ENCODE assay signal across 9 cellular contexts in genomic region chr1:63557365-63557987, GRCh38. TPM values are rescaled to one million over a fixed set of nuclear protein-coding genes. Genes with fewer than 3 reads are reported as not detected.
DNase-seq lines count a peak whose midpoint lies in the region; ATAC-seq and TF ChIP-seq lines count a peak whose summit lies in the region.
"Had no signal": no experiment of that assay in that cellular context is flagged by ENCODE, and none has a peak within 500 bp of the region (broad histone marks: within the 10 kb centered on the region; RNA-seq: fewer than 3 reads in every experiment).

No MANE protein-coding gene starts in this region.

- peaks cover 0 to 1% of the 10 kb centered on the region in 2 donors for H3K36me3 Mint-ChIP-seq in activated T-cell treated with anti-CD3 and anti-CD28 coated beads, Interleukin-2, amount 50 U/mL, for 72 hours (ENCODE audit: insufficient read depth in 2 of 2)
- peaks cover 19% of the 10 kb centered on the region for H3K36me3 Mint-ChIP-seq in activated T-cell treated with anti-CD3 and anti-CD28 coated beads, Interleukin-2, amount 50 U/mL, for 24 hours (ENCODE audit: low read depth)
- H3K36me3 Mint-ChIP-seq in activated naive CD8-positive, alpha-beta T cell treated with anti-CD3 and anti-CD28 coated beads, Interleukin-2, amount 50 U/mL, for 24 hours (ENCODE audit: low read depth): peaks cover 10% of the 10 kb centered on the region

- no peak overlapping the region for H3K27ac Mint-ChIP-seq in activated T-cell treated with anti-CD3 and anti-CD28 coated beads, Interleukin-2, amount 50 U/mL, for 72 hours
- no peak overlapping the region for H3K27ac Mint-ChIP-seq in activated T-cell treated with anti-CD3 and anti-CD28 coated beads, Interleukin-2, amount 50 U/mL, for 24 hours
- no peak overlapping the region for H3K27ac Mint-ChIP-seq in activated naive CD8-positive, alpha-beta T cell treated with anti-CD3 and anti-CD28 coated beads, Interleukin-2, amount 50 U/mL, for 24 hours
- H3K27ac Mint-ChIP-seq: activated naive CD4-positive, alpha-beta T cell treated with anti-CD3 and anti-CD28 coated beads, Interleukin-2, amount 50 U/mL, for 24 hours had no signal

- no peak overlapping the region for H3K4me3 Mint-ChIP-seq in activated T-cell treated with anti-CD3 and anti-CD28 coated beads, Interleukin-2, amount 50 U/mL, for 72 hours
- no peak overlapping the region for H3K4me3 Mint-ChIP-seq in activated T-cell treated with anti-CD3 and anti-CD28 coated beads, Interleukin-2, amount 50 U/mL, for 24 hours
- H3K4me3 Mint-ChIP-seq in activated naive CD8-positive, alpha-beta T cell treated with anti-CD3 and anti-CD28 coated beads, Interleukin-2, amount 50 U/mL, for 24 hours: no peak overlapping the region
- H3K4me3 Mint-ChIP-seq: activated naive CD4-positive, alpha-beta T cell treated with anti-CD3 and anti-CD28 coated beads, Interleukin-2, amount 50 U/mL, for 24 hours had no signal

- no peaks in the 10 kb centered on the region for H3K9me3 Mint-ChIP-seq in activated T-cell treated with anti-CD3 and anti-CD28 coated beads, Interleukin-2, amount 50 U/mL, for 72 hours
- H3K9me3 Mint-ChIP-seq in activated T-cell treated with anti-CD3 and anti-CD28 coated beads, Interleukin-2, amount 50 U/mL, for 24 hours: no peaks in the 10 kb centered on the region
- no peaks in the 10 kb centered on the region for H3K9me3 Mint-ChIP-seq in activated naive CD8-positive, alpha-beta T cell treated with anti-CD3 and anti-CD28 coated beads, Interleukin-2, amount 50 U/mL, for 24 hours
- H3K9me3 Mint-ChIP-seq: activated naive CD4-positive, alpha-beta T cell treated with anti-CD3 and anti-CD28 coated beads, Interleukin-2, amount 50 U/mL, for 24 hours had no signal

- H3K4me3 ChIP-seq in MG63 (no peak overlapping the region), liver (ENCODE audit: low read depth in 1 of 3, low read length in 3 of 3) (no peak overlapping the region)

- DNase-seq in activated T-cell treated with anti-CD3 and anti-CD28 coated beads, Interleukin-2, amount 50 U/mL, for 72 hours: peak; percentile 24 to 25
- no peak for DNase-seq in activated T-cell treated with anti-CD3 and anti-CD28 coated beads, Interleukin-2, amount 50 U/mL, for 24 hours
- DNase-seq in MG63 (peak; percentile 20), 8988T (no peak), hippocampal formation (lab: John Stamatoyannopoulos, UW) (no peak)
- DNase-seq in activated naive CD8-positive, alpha-beta T cell treated with anti-CD3 and anti-CD28 coated beads, Interleukin-2, amount 50 U/mL, for 24 hours: peak; percentile 25

- WGBS in liver: 64% methylated on average over 6 of the region's 6 CpGs

- TF ChIP-seq CTCF in liver (IDR thresholded peaks at IDR 0.05; ENCODE audit: low read depth, low read length, missing input control): peak; percentile 46

- peak; percentile 67 to 79 for TF ChIP-seq RAD21 in liver (IDR thresholded peaks at IDR 0.05)

- H3K36me3 ChIP-seq in MG63: no peaks in the 10 kb centered on the region
- no peaks in the 10 kb centered on the region for H3K36me3 ChIP-seq in liver (ENCODE audit: control insufficient read depth in 4 of 4, insufficient read depth in 3 of 4, low read depth in 1 of 4, low read length in 3 of 4)

- H3K27ac ChIP-seq in liver (ENCODE audit: low read depth in 1 of 2, low read length in 2 of 2): no peak overlapping the region

- no peaks in the 10 kb centered on the region for H3K27me3 Mint-ChIP-seq in activated T-cell treated with anti-CD3 and anti-CD28 coated beads, Interleukin-2, amount 50 U/mL, for 72 hours (ENCODE audit: low read depth)
- H3K27me3 Mint-ChIP-seq in activated T-cell treated with anti-CD3 and anti-CD28 coated beads, Interleukin-2, amount 50 U/mL, for 24 hours: no peaks in the 10 kb centered on the region
- H3K27me3 Mint-ChIP-seq in activated naive CD8-positive, alpha-beta T cell treated with anti-CD3 and anti-CD28 coated beads, Interleukin-2, amount 50 U/mL, for 24 hours: no peaks in the 10 kb centered on the region
- H3K27me3 Mint-ChIP-seq: activated naive CD4-positive, alpha-beta T cell treated with anti-CD3 and anti-CD28 coated beads, Interleukin-2, amount 50 U/mL, for 24 hours had no signal

- no peaks in the 10 kb centered on the region for H3K27me3 ChIP-seq in MG63
- H3K27me3 ChIP-seq in liver (ENCODE audit: control insufficient read depth in 4 of 4, insufficient read depth in 4 of 4, low read length in 3 of 4): no peaks in the 10 kb centered on the region

- H3K4me1 ChIP-seq in liver (ENCODE audit: control insufficient read depth in 4 of 4, insufficient read depth in 4 of 4, low read length in 3 of 4): peaks cover 0 to 2% (median 0%) of the 10 kb centered on the region in 4 donors

- no peaks in the 10 kb centered on the region for H3K4me1 Mint-ChIP-seq in activated T-cell treated with anti-CD3 and anti-CD28 coated beads, Interleukin-2, amount 50 U/mL, for 72 hours (ENCODE audit: low read depth)
- no peaks in the 10 kb centered on the region for H3K4me1 Mint-ChIP-seq in activated T-cell treated with anti-CD3 and anti-CD28 coated beads, Interleukin-2, amount 50 U/mL, for 24 hours (ENCODE audit: low read depth)
- no peaks in the 10 kb centered on the region for H3K4me1 Mint-ChIP-seq in activated naive CD8-positive, alpha-beta T cell treated with anti-CD3 and anti-CD28 coated beads, Interleukin-2, amount 50 U/mL, for 24 hours
- H3K4me1 Mint-ChIP-seq: activated naive CD4-positive, alpha-beta T cell treated with anti-CD3 and anti-CD28 coated beads, Interleukin-2, amount 50 U/mL, for 24 hours had no signal

- ATAC-seq in activated T-cell treated with anti-CD3 and anti-CD28 coated beads, Interleukin-2, amount 50 U/mL, for 72 hours (replicated peaks in 1 of 2): no peak
- ATAC-seq in activated naive CD8-positive, alpha-beta T cell treated with anti-CD3 and anti-CD28 coated beads, Interleukin-2, amount 50 U/mL, for 24 hours: no peak
- no peak for ATAC-seq in GM18907 (IDR thresholded peaks at IDR 0.05; ENCODE audit: unreplicated experiment)

- H3K9me3 ChIP-seq in MG63 (no peaks in the 10 kb centered on the region), liver (ENCODE audit: control insufficient read depth in 4 of 4, low read length in 3 of 4) (no peaks in the 10 kb centered on the region)

- no peak overlapping the region for H3K9ac ChIP-seq in liver (ENCODE audit: low read depth in 1 of 2, low read length in 2 of 2)

TF ChIP-seq in liver, 16 proteins besides CTCF, POLR2A, EP300 and RAD21 (continues in another document):
- TF ChIP-seq NR2F2 (IDR thresholded peaks at IDR 0.05): no peak
- TF ChIP-seq ZBTB33 (IDR thresholded peaks at IDR 0.05): no peak
- no peak for TF ChIP-seq TAF1 (conservative IDR thresholded peaks at IDR 0.05)
- no peak for TF ChIP-seq HNF4A (conservative IDR thresholded peaks at IDR 0.05)
- no peak for TF ChIP-seq SP1 (IDR thresholded peaks at IDR 0.05)
- no peak for TF ChIP-seq REST (IDR thresholded peaks at IDR 0.05)

RNA-seq across cellular contexts. Expression of gene EFCAB7, which starts 34.2 kb away (rescaled TPM):
- total RNA-seq in activated T-cell treated with anti-CD3 and anti-CD28 coated beads, Interleukin-2, amount 50 U/mL, for 72 hours: 1 to 10 TPM; 7.2 to 7.5 TPM
- 2.5 and 19.0 TPM in 2 replicates for total RNA-seq in MG63 (2014; rRNA removed; shearing (Covaris generic); ENCODE audit: low replicate concordance)
- 1 to 10 TPM; 2.5 to 2.6 TPM for total RNA-seq in liver
- polyA plus RNA-seq in liver: 1 to 10 TPM in 1 of 2 donors, under 1 TPM in 1; 0.70 to 1.3 TPM

RNA-seq across cellular contexts. Expression of gene ITGB3BP, which starts 34.5 kb away (rescaled TPM):
- total RNA-seq in activated T-cell treated with anti-CD3 and anti-CD28 coated beads, Interleukin-2, amount 50 U/mL, for 72 hours: 10 to 100 TPM; 70.0 to 86.5 TPM
- total RNA-seq in MG63 (2014; rRNA removed; shearing (Covaris generic); ENCODE audit: low replicate concordance): 36.7 and 45.7 TPM in 2 replicates
- 10 to 100 TPM in 1 of 2 donors, 1 to 10 TPM in 1; 7.9 to 15.2 TPM for total RNA-seq in liver
- 1 to 10 TPM; 5.7 to 7.1 TPM for polyA plus RNA-seq in liver

RNA-seq across cellular contexts. Expression of gene PGM1, which starts 35.7 kb away (rescaled TPM):
- 10 to 100 TPM; 34.1 to 36.1 TPM for total RNA-seq in activated T-cell treated with anti-CD3 and anti-CD28 coated beads, Interleukin-2, amount 50 U/mL, for 72 hours
- 15.9 and 19.8 TPM in 2 replicates for total RNA-seq in MG63 (2014; rRNA removed; shearing (Covaris generic); ENCODE audit: low replicate concordance)
- 100 to 1,000 TPM in 1 of 2 donors, 10 to 100 TPM in 1; 57.3 to 224 TPM for total RNA-seq in liver
- 100 to 1,000 TPM; 117 to 123 TPM for polyA plus RNA-seq in liver

Comparison
In these comparisons a context has a peak if more than half of its experiments do, and no peak if none do; other contexts are left out.
1. DNase-seq: peak in activated T-cell treated with anti-CD3 and anti-CD28 coated beads, Interleukin-2, amount 50 U/mL, for 72 hours (2 of 2), MG63 (single experiment) and activated naive CD8-positive, alpha-beta T cell treated with anti-CD3 and anti-CD28 coated beads, Interleukin-2, amount 50 U/mL, for 24 hours (single experiment); none in activated T-cell treated with anti-CD3 and anti-CD28 coated beads, Interleukin-2, amount 50 U/mL, for 24 hours (single experiment), 8988T (single experiment) and hippocampal formation (0 of 2).